12 cellular contexts compared by ENCODE assay signal in genomic region chr12:101552277-101552676, GRCh38. TPM values are rescaled to one million over a fixed set of nuclear protein-coding genes. Genes with fewer than 3 reads are reported as not detected.
A peak's percentile ranks its signal among the peaks of the same experiment; 100 is the strongest.
DNase-seq lines count a peak whose midpoint lies in the region; ATAC-seq and TF ChIP-seq lines count a peak whose summit lies in the region.
"Had no signal": no experiment of that assay in that cellular context is flagged by ENCODE, and none has a peak within 500 bp of the region (broad histone marks: within the 10 kb centered on the region; RNA-seq: fewer than 3 reads in every experiment).

No MANE protein-coding gene starts in this region.

- H3K4me3 ChIP-seq in endodermal cell (ENCODE audit: low read length), result no peak overlapping the region

- H3K27me3 Mint-ChIP-seq in endodermal cell (ENCODE audit: insufficient read depth) (no peaks in the 10 kb centered on the region), endothelial cell (ENCODE audit: unreplicated experiment) (no peaks in the 10 kb centered on the region)

- no peaks in the 10 kb centered on the region for H3K36me3 Mint-ChIP-seq in endodermal cell (ENCODE audit: low read depth)
- peaks cover 5% of the 10 kb centered on the region for H3K36me3 Mint-ChIP-seq in endothelial cell (ENCODE audit: low read depth, unreplicated experiment)
- H3K36me3 Mint-ChIP-seq: activated naive CD4-positive, alpha-beta T cell treated with anti-CD3 and anti-CD28 coated beads, Interleukin-2, amount 50 U/mL, for 72 hours had no signal

- H3K4me1 Mint-ChIP-seq in endodermal cell (peaks cover 4% of the 10 kb centered on the region), endothelial cell (ENCODE audit: unreplicated experiment) (peaks cover 4% of the 10 kb centered on the region)

- H3K27ac Mint-ChIP-seq in endodermal cell (no peak overlapping the region), endothelial cell (ENCODE audit: unreplicated experiment) (no peak overlapping the region)
- H3K27ac Mint-ChIP-seq: activated naive CD4-positive, alpha-beta T cell treated with anti-CD3 and anti-CD28 coated beads, Interleukin-2, amount 50 U/mL, for 72 hours had no signal

- 76 to 79% methylated on average over 3 to 4 of the region's 4 CpGs for WGBS in endodermal cell (ENCODE audit: insufficient coverage in 1 of 2, insufficient read length in 1 of 2), 2 experiments

- no peak overlapping the region for H3K27ac ChIP-seq in endodermal cell (ENCODE audit: low read depth, low read length)

- ATAC-seq in HG03175 (IDR thresholded peaks at IDR 0.05; ENCODE audit: unreplicated experiment), result no peak
- ATAC-seq: activated naive CD4-positive, alpha-beta T cell treated with anti-CD3 and anti-CD28 coated beads, Interleukin-2, amount 50 U/mL, for 72 hours had no signal

- H3K36me3 ChIP-seq in endodermal cell (ENCODE audit: control insufficient read depth, insufficient read depth, low read length), result no peaks in the 10 kb centered on the region

- no peaks in the 10 kb centered on the region for H3K27me3 ChIP-seq in endodermal cell (ENCODE audit: control insufficient read depth, insufficient read depth, low read length, poor library complexity, severe bottlenecking)

- H3K9me3 ChIP-seq in endodermal cell (ENCODE audit: control insufficient read depth, low read length), result peaks cover 4% of the 10 kb centered on the region

- H3K4me3 Mint-ChIP-seq in endodermal cell (no peak overlapping the region), endothelial cell (ENCODE audit: unreplicated experiment) (no peak overlapping the region)

- H3K4me1 ChIP-seq in endodermal cell (ENCODE audit: control insufficient read depth, insufficient read depth, low read length), result no peaks in the 10 kb centered on the region

- peaks cover 22% of the 10 kb centered on the region for H3K9me3 Mint-ChIP-seq in endodermal cell
- H3K9me3 Mint-ChIP-seq in endothelial cell (ENCODE audit: unreplicated experiment), result peaks cover 5% of the 10 kb centered on the region

- no peak overlapping the region for H3K9ac ChIP-seq in endodermal cell (ENCODE audit: extremely low read depth, low read length, poor library complexity, severe bottlenecking)

- TF ChIP-seq CTCF in endodermal cell (conservative IDR thresholded peaks at IDR 0.05) (no peak), endothelial cell (IDR thresholded peaks at IDR 0.05; ENCODE audit: unreplicated experiment) (no peak)

- DNase-seq in EL, result peak; percentile 23
- DNase-seq in NCI-H2171 treated with DMSO at 0.1 percent for 48 hours (lab: John Stamatoyannopoulos, UW), result peak; percentile 74
- peak; percentile 63 for DNase-seq in endodermal cell
- DNase-seq in non-pigmented ciliary epithelial cell (ENCODE audit: low read depth), result peak; percentile 20
- no peak for DNase-seq in activated CD4-positive, alpha-beta T cell treated with anti-CD3 and anti-CD28 coated beads, Interleukin-2, amount 50 U/mL, for 48 hours
- DNase-seq in endothelial cell (ENCODE audit: low spot score), result no peak
- no peak for DNase-seq in kidney glomerular epithelial cell (lab: John Stamatoyannopoulos, UW)
- DNase-seq: DMS153; effector CD8-positive, alpha-beta T cell; substantia nigra had no signal

RNA-seq across cellular contexts. Expression of gene MYBPC1, which starts 42.5 kb away (rescaled TPM):
- not detected for total RNA-seq in endodermal cell
- 5.2 TPM for polyA plus RNA-seq in endodermal cell (2013, experiment 1 of 2)
- polyA plus RNA-seq in endodermal cell (2013, experiment 2 of 2), result 5.9 TPM
- not detected for total RNA-seq in endothelial cell (ENCODE audit: unreplicated experiment)
- total RNA-seq: activated naive CD4-positive, alpha-beta T cell treated with anti-CD3 and anti-CD28 coated beads, Interleukin-2, amount 50 U/mL, for 72 hours had no signal

Comparison
In these comparisons a context has a peak if more than half of its experiments do, and no peak if none do; other contexts are left out.
1. DNase-seq: peak in EL (single experiment), NCI-H2171 treated with DMSO at 0.1 percent for 48 hours (single experiment), endodermal cell (single experiment) and non-pigmented ciliary epithelial cell (single experiment); none in activated CD4-positive, alpha-beta T cell treated with anti-CD3 and anti-CD28 coated beads, Interleukin-2, amount 50 U/mL, for 48 hours (0 of 2), endothelial cell (single experiment) and kidney glomerular epithelial cell (single experiment).